ENCODE assay signal across 25 cellular contexts in genomic region chr4:96317924-96318323, GRCh38.
"Had no signal": no experiment of that assay in that cellular context is flagged by ENCODE, and none has a peak within 500 bp of the region (broad histone marks: within the 10 kb centered on the region; RNA-seq: fewer than 3 reads in every experiment).

No MANE protein-coding gene starts in this region.

- ATAC-seq: activated CD4-positive, alpha-beta T cell treated with anti-CD3 and anti-CD28 coated beads for 36 hours; activated CD8-positive, alpha-beta memory T cell treated with anti-CD3 and anti-CD28 coated beads, Interleukin-2, amount 10 ng/mL, durations not matched to agents 7 days and 5 days; activated CD8-positive, alpha-beta T cell treated with anti-CD3 and anti-CD28 coated beads, Interleukin-2, amount 10 ng/mL, durations not matched to agents 7 days and 5 days; activated naive CD8-positive, alpha-beta T cell treated with anti-CD3 and anti-CD28 coated beads, Interleukin-2, amount 50 U/mL, for 24 hours; body of pancreas had no signal

- H3K36me3 ChIP-seq: adrenal gland, esophagus squamous epithelium, heart left ventricle had no signal

- H3K27me3 ChIP-seq: adrenal gland, body of pancreas, esophagus squamous epithelium, heart left ventricle had no signal

- H3K9me3 ChIP-seq: adrenal gland, body of pancreas, esophagus squamous epithelium, heart left ventricle had no signal

- H3K4me3 ChIP-seq: adrenal gland, body of pancreas, esophagus squamous epithelium had no signal

- DNase-seq: activated CD4-positive, alpha-beta memory T cell treated with anti-CD3 and anti-CD28 coated beads for 36 hours; activated CD4-positive, alpha-beta T cell treated with anti-CD3 and anti-CD28 coated beads for 36 hours; activated CD4-positive, alpha-beta T cell treated with anti-CD3 and anti-CD28 coated beads, Interleukin-2, amount 10 ng/mL, durations not matched to agents 24 days and 14 days; activated CD4-positive, CD25-positive, alpha-beta regulatory T cell; activated CD4-positive, CD25-positive, alpha-beta regulatory T cell treated with anti-CD3 and anti-CD28 coated beads, Interleukin-2, amount 50 U/mL, for 72 hours; activated CD8-positive, alpha-beta memory T cell treated with anti-CD3 and anti-CD28 coated beads, Interleukin-2, amount 10 ng/mL, durations not matched to agents 7 days and 5 days; activated CD8-positive, alpha-beta memory T cell treated with anti-CD3 and anti-CD28 coated beads, Interleukin-2, amount 50 U/mL, for 4 hours; activated CD8-positive, alpha-beta T cell treated with anti-CD3 and anti-CD28 coated beads, Interleukin-2, amount 10 ng/mL, durations not matched to agents 7 days and 5 days; activated effector memory CD4-positive, alpha-beta T cell treated with anti-CD3 and anti-CD28 coated beads, Interleukin-2, amount 50 U/mL, for 16 hours; activated naive CD4-positive, alpha-beta T cell treated with anti-CD3 and anti-CD28 coated beads for 36 hours; activated naive CD8-positive, alpha-beta T cell treated with anti-CD3 and anti-CD28 coated beads for 36 hours; activated naive CD8-positive, alpha-beta T cell treated with anti-CD3 and anti-CD28 coated beads, Interleukin-2, amount 50 U/mL, for 24 hours; activated T-cell treated with anti-CD3 and anti-CD28 coated beads, Interleukin-2, amount 50 U/mL, for 1 hour; activated T-cell treated with anti-CD3 and anti-CD28 coated beads, Interleukin-2, amount 50 U/mL, for 48 hours; adrenal gland; aorta; body of pancreas; cortex of kidney; dermis blood vessel endothelial cell; effector CD8-positive, alpha-beta T cell; esophagus squamous epithelium; foreskin melanocyte; T-helper 2 cell had no signal

- H3K27ac ChIP-seq: adrenal gland, body of pancreas, epithelial cell of prostate, esophagus squamous epithelium, heart left ventricle had no signal
